26 cellular contexts compared by ENCODE assay signal in genomic region chr6:3353504-3353903, GRCh38.
DNase-seq lines count a peak whose midpoint lies in the region; ATAC-seq, FAIRE-seq and TF ChIP-seq lines count a peak whose summit lies in the region.
"Had no signal": no experiment of that assay in that cellular context is flagged by ENCODE, and none has a peak within 500 bp of the region (broad histone marks: within the 10 kb centered on the region; RNA-seq: fewer than 3 reads in every experiment).

No MANE protein-coding gene starts in this region.

- H3K79me1 ChIP-seq in H1 (ENCODE audit: low read depth, low read length), result peaks cover 5% of the 10 kb centered on the region; the same call in 1 of the 2 replicates

- H3K79me2 ChIP-seq in OCI-LY1 (ENCODE audit: insufficient read depth, low read length) (no peaks in the 10 kb centered on the region), H1 (ENCODE audit: control insufficient read depth in 1 of 2, insufficient read depth in 2 of 2, low read length in 2 of 2) (peaks cover 0 to 14% of the 10 kb centered on the region in 2 experiments; a peak in 3 of 4 replicates)

- H3K18ac ChIP-seq in H1 (ENCODE audit: extremely low read depth, low read length), result no peak overlapping the region

- H2BK5ac ChIP-seq in H1 (ENCODE audit: low read depth, low read length), result 0 out of 2 replicates have a peak overlapping the region, but pooled peaks have one; percentile 5

- no peaks in the 10 kb centered on the region for H3K27me3 ChIP-seq in CD4-positive, alpha-beta T cell (ENCODE audit: control insufficient read depth, insufficient read depth, low read length)
- H3K27me3 ChIP-seq in OCI-LY1 (ENCODE audit: insufficient read depth, low read length) (no peaks in the 10 kb centered on the region), H1 (replicated peaks in 1 of 4; ENCODE audit: control insufficient read depth in 3 of 4, extremely low read depth in 1 of 4, insufficient read depth in 3 of 4, low read length in 3 of 4) (no peaks in the 10 kb centered on the region), gastrocnemius medialis (no peaks in the 10 kb centered on the region)
- H3K27me3 ChIP-seq: breast epithelium, esophagus muscularis mucosa, suprapubic skin had no signal

- H3K4me2 ChIP-seq in OCI-LY1 (ENCODE audit: low read length) (peak overlapping the region; percentile 52; the same call in 1 of the 2 replicates), H1 (ENCODE audit: insufficient read depth in 1 of 2, low read depth in 2 of 2, low read length in 2 of 2) (no peak overlapping the region)

- H3K9me3 Mint-ChIP-seq in CD4-positive, alpha-beta T cell, result no peaks in the 10 kb centered on the region
- H3K9me3 Mint-ChIP-seq: activated T-cell treated with anti-CD3 and anti-CD28 coated beads, Interleukin-2, amount 50 U/mL, for 4 hours; stimulated activated naive B cell treated with anti-CD40 and anti-IgM and Interleukin-4, amounts not matched to agents 10 μg/mL and 1 μg/mL and 100 μg/mL, for 72 hours had no signal

- H2BK12ac ChIP-seq in H1 (ENCODE audit: low read depth, low read length), result peak overlapping the region; percentile 14; the same call in 1 of the 2 replicates

- no peak overlapping the region for H3K27ac ChIP-seq in CD4-positive, alpha-beta T cell (ENCODE audit: low read depth, low read length)
- peak overlapping the region; percentile 43 for H3K27ac ChIP-seq in OCI-LY1 (ENCODE audit: low read depth, low read length, poor library complexity, severe bottlenecking)
- H3K27ac ChIP-seq in H1 (ENCODE audit: low read depth, low read length), result no peak overlapping the region
- H3K27ac ChIP-seq in gastrocnemius medialis, result peak overlapping the region; percentile 33 to 97 (median 93)
- H3K27ac ChIP-seq: foreskin keratinocyte, suprapubic skin had no signal

- no peak overlapping the region for H2BK20ac ChIP-seq in H1 (ENCODE audit: low read length)

- in situ Hi-C loops in gastrocnemius medialis (cut with MboI; ENCODE audit: low sequenced_read_pairs in 4 of 4), result no loop called here

- no peak overlapping the region for H3K4me3 Mint-ChIP-seq in CD4-positive, alpha-beta T cell
- H3K4me3 Mint-ChIP-seq: activated T-cell treated with anti-CD3 and anti-CD28 coated beads, Interleukin-2, amount 50 U/mL, for 4 hours; stimulated activated naive B cell treated with anti-CD40 and anti-IgM and Interleukin-4, amounts not matched to agents 10 μg/mL and 1 μg/mL and 100 μg/mL, for 72 hours had no signal

- ATAC-seq in CD4-positive, alpha-beta T cell (ENCODE audit: poor library complexity), result no peak
- ATAC-seq in gastrocnemius medialis (no peak), HG03342 (IDR thresholded peaks at IDR 0.05; ENCODE audit: unreplicated experiment) (no peak)
- ATAC-seq: activated T-cell treated with anti-CD3 and anti-CD28 coated beads, Interleukin-2, amount 50 U/mL, for 4 hours; foreskin keratinocyte; left cardiac atrium; stimulated activated naive B cell treated with anti-CD40 and anti-IgM and Interleukin-4, amounts not matched to agents 10 μg/mL and 1 μg/mL and 100 μg/mL, for 72 hours had no signal

- no peak overlapping the region for H2AK5ac ChIP-seq in H1 (ENCODE audit: low read depth, low read length)

- H3K23me2 ChIP-seq in H1 (ENCODE audit: low read depth, low read length), result 0 out of 2 replicates have a peak, but pooled peaks cover 2% of the 10 kb centered on the region

- no peak for TF ChIP-seq EP300 in H1 (IDR thresholded peaks at IDR 0.05; ENCODE audit: borderline replicate concordance in 1 of 2, low read depth in 2 of 2, low read length in 2 of 2)

- no peak overlapping the region for H4K5ac ChIP-seq in H1 (ENCODE audit: insufficient read length, low read depth, low read length)

- no peak overlapping the region; the same call in 1 of the 2 replicates for H2BK15ac ChIP-seq in H1 (ENCODE audit: low read length)

- no peak overlapping the region for H3K23ac ChIP-seq in H1 (ENCODE audit: insufficient read length)

- H3K4me1 ChIP-seq in OCI-LY1 (ENCODE audit: insufficient read depth, low read length, severe bottlenecking), result peaks cover 43% of the 10 kb centered on the region
- peaks cover 9 to 28% (median 19%) of the 10 kb centered on the region in 4 experiments for H3K4me1 ChIP-seq in H1 (replicated peaks in 1 of 4; ENCODE audit: control insufficient read depth in 3 of 4, insufficient read depth in 4 of 4, low read length in 3 of 4)
- peaks cover 51 to 57% of the 10 kb centered on the region in 2 donors for H3K4me1 ChIP-seq in gastrocnemius medialis
- H3K4me1 ChIP-seq: foreskin keratinocyte had no signal

- H3K4ac ChIP-seq in H1 (replicated peaks; ENCODE audit: insufficient read length, low read depth, low read length), result no peak overlapping the region

- POLR2A ChIA-PET in CD4-positive, alpha-beta T cell (lab: Charles Lee), result no interaction called here
- POLR2A ChIA-PET in H1 (lab: Charles Lee; ENCODE audit: partially characterized antibody), result interaction anchor here (0.6 to 1.7 kb wide), 4 partner anchors 11 to 70 kb away, joined by 3 to 4 read pairs (median 4); no protein-coding TSS in a partner anchor

- H3K9me3 ChIP-seq in CD4-positive, alpha-beta T cell (ENCODE audit: control insufficient read depth, low read length), result no peaks in the 10 kb centered on the region
- H3K9me3 ChIP-seq in OCI-LY1 (ENCODE audit: low read length), result no peaks in the 10 kb centered on the region
- no peaks in the 10 kb centered on the region for H3K9me3 ChIP-seq in H1 (ENCODE audit: insufficient read depth in 2 of 2, low read depth in 1 of 2, low read length in 1 of 2)
- no peaks in the 10 kb centered on the region for H3K9me3 ChIP-seq in gastrocnemius medialis
- H3K9me3 ChIP-seq: breast epithelium, esophagus muscularis mucosa, suprapubic skin had no signal

- no peaks in the 10 kb centered on the region for H3K36me3 ChIP-seq in OCI-LY1 (ENCODE audit: insufficient read depth, low read length)
- no peaks in the 10 kb centered on the region for H3K36me3 ChIP-seq in H1 (ENCODE audit: control insufficient read depth in 2 of 4, insufficient read depth in 4 of 4, low read length in 3 of 4)
- H3K36me3 ChIP-seq in gastrocnemius medialis, result no peaks in the 10 kb centered on the region
- H3K36me3 ChIP-seq: breast epithelium, esophagus muscularis mucosa, suprapubic skin had no signal

- WGBS in H1 (ENCODE audit: extremely low coverage in 1 of 2, insufficient coverage in 1 of 2, insufficient read length in 1 of 2, insufficient replicate concordance in 2 of 2, low coverage in 1 of 2, low lambda C conversion rate in 2 of 2, missing lambda C conversion rate in 1 of 2), 2 experiments, result 85% methylated on average over 5 of the region's 5 CpGs; no CpG with 5 or more reads in 1 of the 2 experiments

- no peak overlapping the region for H4K91ac ChIP-seq in H1 (replicated peaks; ENCODE audit: insufficient read length, low read length)

- intact Hi-C loops in CD4-positive, alpha-beta T cell (cut with DNase I, micrococcal nuclease), result loop anchor here (5.0 to 10.0 kb wide), 5 partner anchors 71 to 1421 kb away; partner anchors contain the start of genes CDYL (in 1 of the 2), ECI2 (in 1 of the 2), GMDS (in 1 of the 2) and WRNIP1 (in 1 of the 2)
- intact Hi-C loops in gastrocnemius medialis (cut with DNase I; ENCODE audit: low total_unique reads), result no loop called here
- intact Hi-C loops in cardiac septum (cut with DNase I), result no loop called here

- no peak for TF ChIP-seq POLR2A in H1 (IDR thresholded peaks at IDR 0.05; ENCODE audit: control extremely low read depth in 1 of 2, low read depth in 2 of 2, low read length in 2 of 2)
- TF ChIP-seq POLR2A in gastrocnemius medialis (IDR thresholded peaks at IDR 0.05), result no peak

- CTCF ChIA-PET in CD4-positive, alpha-beta T cell (lab: Charles Lee), result no interaction called here
- CTCF ChIA-PET in H1 (lab: Charles Lee; ENCODE audit: partially characterized antibody), result interaction anchor here (1.2 to 1.9 kb wide), 4 partner anchors 17 to 72 kb away, joined by 3 to 6 read pairs (median 4); no protein-coding TSS in a partner anchor

- FAIRE-seq in H1 (lab: Jason Lieb, UNC), result no peak

- H3F3A ChIP-seq in OCI-LY1 (ENCODE audit: insufficient read depth, low read length), result no peaks in the 10 kb centered on the region

- H3K4me3 ChIP-seq in OCI-LY1 (ENCODE audit: low read depth, low read length, poor library complexity, severe bottlenecking) (no peak overlapping the region), H1 (ENCODE audit: extremely low read depth in 1 of 4, insufficient read depth in 2 of 4, low read depth in 3 of 4, low read length in 4 of 4) (no peak overlapping the region), gastrocnemius medialis (no peak overlapping the region)
- H3K4me3 ChIP-seq: breast epithelium, coronary artery, esophagus muscularis mucosa, suprapubic skin had no signal

- no peak overlapping the region for H3K9ac ChIP-seq in OCI-LY1 (ENCODE audit: low read length)
- no peak overlapping the region for H3K9ac ChIP-seq in H1 (replicated peaks in 1 of 4; ENCODE audit: extremely low read depth in 1 of 4, low read depth in 3 of 4, low read length in 3 of 4)

- no peak for DNase-seq in CD4-positive, alpha-beta T cell
- no peak for DNase-seq in H1 (ENCODE audit: low read depth in 1 of 2, low spot score in 2 of 2)
- no peak for DNase-seq in gastrocnemius medialis
- no peak for DNase-seq in activated T-cell treated with anti-CD3 and anti-CD28 coated beads, Interleukin-2, amount 50 U/mL, for 48 hours
- no peak for DNase-seq in NCI-H2171 treated with DMSO at 0.1 percent for 48 hours (lab: John Stamatoyannopoulos, UW)
- DNase-seq in cardiac septum (ENCODE audit: low spot score), result no peak
- DNase-seq: activated CD4-positive, alpha-beta T cell treated with anti-CD3 and anti-CD28 coated beads, Interleukin-2, amount 50 U/mL, for 1 hour; activated naive CD4-positive, alpha-beta T cell; activated T-cell treated with anti-CD3 and anti-CD28 coated beads, Interleukin-2, amount 50 U/mL, for 4 hours; DND-41; foreskin keratinocyte; Kasumi-1; left cardiac atrium; MV-4-11; NCI-H1694; NCI-H510A treated with DMSO at 0.1 percent for 48 hours; NK-92 treated with Interleukin-12 subunit alpha and Interleukin-12 subunit beta, amount 100 ng/mL, for 24 hours; Right ventricle myocardium superior; stimulated activated naive B cell treated with anti-CD40 and anti-IgM and Interleukin-4, amounts not matched to agents 10 μg/mL and 1 μg/mL and 100 μg/mL, for 72 hours had no signal

- peaks cover 39% of the 10 kb centered on the region for H3K4me1 Mint-ChIP-seq in CD4-positive, alpha-beta T cell (ENCODE audit: low read depth)

- H3K9me2 ChIP-seq in OCI-LY1 (ENCODE audit: low read depth, low read length), result no peaks in the 10 kb centered on the region

- H4K20me1 ChIP-seq in OCI-LY1 (ENCODE audit: insufficient read depth, low read length) (no peaks in the 10 kb centered on the region), H1 (replicated peaks in 1 of 2; ENCODE audit: control insufficient read depth in 1 of 2, insufficient read depth in 2 of 2, low read length in 2 of 2) (peaks cover 2% of the 10 kb centered on the region in 2 experiments)

- H2AFZ ChIP-seq in OCI-LY1 (ENCODE audit: low read length), result no peak overlapping the region
- no peak overlapping the region for H2AFZ ChIP-seq in H1 (ENCODE audit: low read length)

- no peak overlapping the region for H4K8ac ChIP-seq in H1 (ENCODE audit: extremely low read depth, insufficient read depth, low read length)

- H3K27me3 Mint-ChIP-seq in CD4-positive, alpha-beta T cell, result no peaks in the 10 kb centered on the region

- H3K36me3 Mint-ChIP-seq in CD4-positive, alpha-beta T cell (ENCODE audit: low read depth), result peaks cover 13% of the 10 kb centered on the region
- H3K36me3 Mint-ChIP-seq: stimulated activated naive B cell treated with anti-CD40 and anti-IgM and Interleukin-4, amounts not matched to agents 10 μg/mL and 1 μg/mL and 100 μg/mL, for 72 hours had no signal

- no peak for TF ChIP-seq RAD21 in H1 (IDR thresholded peaks at IDR 0.05 in 1 of 2, conservative IDR thresholded peaks at IDR 0.05 in 1 of 2; ENCODE audit: low read depth in 2 of 2, low read length in 2 of 2)

- H3K14ac ChIP-seq in H1 (ENCODE audit: insufficient read length), result no peak overlapping the region

- no peak for TF ChIP-seq CTCF in CD4-positive, alpha-beta T cell (IDR thresholded peaks at IDR 0.05)
- no peak for TF ChIP-seq CTCF in OCI-LY1 (IDR thresholded peaks at IDR 0.05; ENCODE audit: low read length)
- no peak for TF ChIP-seq CTCF in H1 (IDR thresholded peaks at IDR 0.05; ENCODE audit: control extremely low read depth in 1 of 3, insufficient read depth in 1 of 3, low read depth in 1 of 3, low read length in 3 of 3)
- no peak for TF ChIP-seq CTCF in gastrocnemius medialis (IDR thresholded peaks at IDR 0.05 in 4 of 5, conservative IDR thresholded peaks at IDR 0.05 in 1 of 5)

- no peak overlapping the region for H2BK120ac ChIP-seq in H1 (replicated peaks; ENCODE audit: low read depth, low read length)

- H3K27ac Mint-ChIP-seq in CD4-positive, alpha-beta T cell, result peak overlapping the region; percentile 94
- H3K27ac Mint-ChIP-seq: progenitor cell of endocrine pancreas; stimulated activated naive B cell treated with anti-CD40 and anti-IgM and Interleukin-4, amounts not matched to agents 10 μg/mL and 1 μg/mL and 100 μg/mL, for 72 hours had no signal

- no peak overlapping the region for H3K56ac ChIP-seq in H1 (replicated peaks; ENCODE audit: insufficient read length, low read depth, low read length)

Comparison
In these comparisons a context has a peak if more than half of its experiments do, and no peak if none do; other contexts are left out.
1. H3K27ac ChIP-seq: peak in OCI-LY1 (single experiment) and gastrocnemius medialis (4 of 4); none in CD4-positive, alpha-beta T cell (single experiment) and H1 (single experiment).
2. intact Hi-C loops: an anchor here in CD4-positive, alpha-beta T cell (5.0 to 10.0 kb wide); none called in gastrocnemius medialis and cardiac septum.